ENCODE assay signal across 20 cellular contexts in the genomic region with DNA sequence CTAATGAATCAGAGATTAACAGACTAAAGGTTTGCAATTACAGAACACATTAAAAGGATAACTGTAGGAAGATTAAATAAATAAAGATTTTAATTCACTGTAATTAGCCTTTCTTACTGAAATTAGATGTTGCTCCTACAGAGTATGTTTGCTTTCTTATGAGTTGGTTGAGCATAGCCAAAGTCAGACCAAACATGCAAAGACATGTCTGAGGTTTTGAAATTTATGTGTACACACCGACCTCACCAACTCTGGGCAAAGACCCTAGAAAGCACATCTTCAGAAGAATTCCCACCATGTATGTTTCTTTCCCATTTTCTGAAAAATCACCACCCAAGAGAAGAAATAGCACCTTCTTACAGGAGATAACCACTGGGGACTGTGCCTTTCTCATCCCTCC.
DNase-seq lines count a peak whose midpoint lies in the region; ATAC-seq, FAIRE-seq and TF ChIP-seq lines count a peak whose summit lies in the region.
"Had no signal": no experiment of that assay in that cellular context is flagged by ENCODE, and none has a peak within 500 bp of the region (broad histone marks: within the 10 kb centered on the region; RNA-seq: fewer than 3 reads in every experiment).

No MANE protein-coding gene starts in this region.

- no peak for TF ChIP-seq POLR2A in breast epithelium (IDR thresholded peaks at IDR 0.05)

- H3K9me1 ChIP-seq in keratinocyte (ENCODE audit: control insufficient read depth, extremely low read depth, insufficient read depth, low read length) = no peaks in the 10 kb centered on the region

- POLR2A ChIA-PET in MCF 10A (lab: Yijun Ruan, JAX) = no interaction called here
- POLR2A ChIA-PET in RWPE1 (lab: Yijun Ruan, JAX; ENCODE audit: low non-redundant PET) = no interaction called here
- POLR2A ChIA-PET in activated CD8-positive, alpha-beta T cell treated with anti-CD3 and anti-CD28 coated beads, Interleukin-2, amount 10 ng/mL, durations not matched to agents 7 days and 5 days (lab: Charles Lee) = no interaction called here

- TF ChIP-seq CTCF in MCF 10A (IDR thresholded peaks at IDR 0.05; ENCODE audit: unreplicated experiment) (no peak), breast epithelium (IDR thresholded peaks at IDR 0.05) (no peak), mammary epithelial cell (conservative IDR thresholded peaks at IDR 0.05 in 1 of 2, IDR thresholded peaks at IDR 0.05 in 1 of 2; ENCODE audit: extremely low read depth in 1 of 2, insufficient read depth in 1 of 2, low read depth in 1 of 2, low read length in 2 of 2) (peak in 1 of 2 donors; percentile 9), keratinocyte (optimal IDR thresholded peaks at IDR 0.05 in 1 of 3, IDR thresholded peaks at IDR 0.05 in 1 of 3, conservative IDR thresholded peaks at IDR 0.05 in 1 of 3; ENCODE audit: extremely low read depth in 1 of 3, insufficient read depth in 2 of 3, low read length in 3 of 3) (no peak), RWPE1 (conservative IDR thresholded peaks at IDR 0.05; ENCODE audit: low read depth) (no peak)

- H3K4me3 ChIP-seq in breast epithelium = no peak overlapping the region
- no peak overlapping the region for H3K4me3 ChIP-seq in mammary epithelial cell (replicated peaks in 1 of 3; ENCODE audit: insufficient read depth in 1 of 3, low read depth in 2 of 3, low read length in 3 of 3)
- H3K4me3 ChIP-seq in keratinocyte (ENCODE audit: control insufficient read depth in 2 of 3, extremely low read depth in 1 of 3, insufficient read depth in 2 of 3, low read depth in 1 of 3, low read length in 3 of 3) = no peak overlapping the region

- CTCF ChIA-PET in MCF 10A (lab: Yijun Ruan, JAX) (no interaction called here), mammary epithelial cell (lab: Charles Lee; ENCODE audit: low non-redundant PET) (no interaction called here), RWPE1 (lab: Yijun Ruan, JAX) (no interaction called here)
- CTCF ChIA-PET in activated CD8-positive, alpha-beta T cell treated with anti-CD3 and anti-CD28 coated beads, Interleukin-2, amount 10 ng/mL, durations not matched to agents 7 days and 5 days (lab: Charles Lee) = no interaction called here

- no peaks in the 10 kb centered on the region for H3K9me3 Mint-ChIP-seq in MCF 10A (ENCODE audit: unreplicated experiment)
- no peaks in the 10 kb centered on the region for H3K9me3 Mint-ChIP-seq in activated CD8-positive, alpha-beta T cell treated with anti-CD3 and anti-CD28 coated beads, Interleukin-2, amount 10 ng/mL, durations not matched to agents 7 days and 5 days (ENCODE audit: insufficient read depth)

- H3K79me2 ChIP-seq in mammary epithelial cell (ENCODE audit: insufficient read depth, low read length) (no peaks in the 10 kb centered on the region), keratinocyte (ENCODE audit: control insufficient read depth, insufficient read depth, low read length) (no peaks in the 10 kb centered on the region)

- in situ Hi-C loops in mammary epithelial cell (cut with MboI; ENCODE audit: low sequenced_read_pairs in 2 of 2) = no loop called here

- FAIRE-seq in keratinocyte (lab: Jason Lieb, UNC) = peak; percentile 75

- no peaks in the 10 kb centered on the region for H3K27me3 Mint-ChIP-seq in MCF 10A (ENCODE audit: insufficient read depth, unreplicated experiment)
- H3K27me3 Mint-ChIP-seq in activated CD8-positive, alpha-beta T cell treated with anti-CD3 and anti-CD28 coated beads, Interleukin-2, amount 10 ng/mL, durations not matched to agents 7 days and 5 days (ENCODE audit: low read depth) = no peaks in the 10 kb centered on the region
- H3K27me3 Mint-ChIP-seq: IgD-negative memory B cell had no signal

- H3K27ac Mint-ChIP-seq in MCF 10A (ENCODE audit: low read depth, unreplicated experiment) = peak overlapping the region; percentile 81
- H3K27ac Mint-ChIP-seq in activated CD8-positive, alpha-beta T cell treated with anti-CD3 and anti-CD28 coated beads, Interleukin-2, amount 10 ng/mL, durations not matched to agents 7 days and 5 days = no peak overlapping the region
- H3K27ac Mint-ChIP-seq: IgD-negative memory B cell had no signal

- no peaks in the 10 kb centered on the region for H3K27me3 ChIP-seq in breast epithelium
- H3K27me3 ChIP-seq in mammary epithelial cell (ENCODE audit: insufficient read depth, low read length) = no peaks in the 10 kb centered on the region
- no peaks in the 10 kb centered on the region for H3K27me3 ChIP-seq in keratinocyte (ENCODE audit: control insufficient read depth, extremely low read depth, insufficient read depth, low read length)
- H3K27me3 ChIP-seq: BE2C had no signal

- dilution Hi-C loops in mammary epithelial cell (cut with HindIII; ENCODE audit: low sequenced_read_pairs) (loop anchor here (5.0 kb wide), 1 partner anchor 71 kb away; no protein-coding TSS in a partner anchor), keratinocyte (cut with MboI; ENCODE audit: extremely low pct_ligation_motif_present, low sequenced_read_pairs) (no loop called here)

- H3K4me3 Mint-ChIP-seq in MCF 10A (ENCODE audit: unreplicated experiment) = no peak overlapping the region
- no peak overlapping the region for H3K4me3 Mint-ChIP-seq in activated CD8-positive, alpha-beta T cell treated with anti-CD3 and anti-CD28 coated beads, Interleukin-2, amount 10 ng/mL, durations not matched to agents 7 days and 5 days
- H3K4me3 Mint-ChIP-seq: IgD-negative memory B cell had no signal

- intact Hi-C loops in MCF 10A (cut with micrococcal nuclease) (no loop called here), breast epithelium (cut with DNase I; ENCODE audit: low total_unique reads) (no loop called here), mammary epithelial cell (cut with micrococcal nuclease) (no loop called here)

- H3K27ac ChIP-seq in breast epithelium = no peak overlapping the region
- no peak overlapping the region for H3K27ac ChIP-seq in mammary epithelial cell (ENCODE audit: insufficient read depth, low read depth, low read length)
- H3K27ac ChIP-seq in keratinocyte (ENCODE audit: control insufficient read depth, insufficient read depth, low read length) = no peak overlapping the region
- H3K27ac ChIP-seq in RWPE1 = no peak overlapping the region
- H3K27ac ChIP-seq: 22Rv1, KMS-11 had no signal

- 0% methylated on average over 1 of the region's 1 CpG for WGBS in mammary epithelial cell (ENCODE audit: low coverage, missing lambda C conversion rate)

- H3K9ac ChIP-seq in mammary epithelial cell (ENCODE audit: insufficient read depth, low read length) (no peak overlapping the region), keratinocyte (ENCODE audit: control insufficient read depth, extremely low read depth, insufficient read depth, low read length) (no peak overlapping the region)
- H3K9ac ChIP-seq: KMS-11 had no signal

- peak overlapping the region; percentile 69 for H2AFZ ChIP-seq in mammary epithelial cell (ENCODE audit: low read depth, low read length)
- H2AFZ ChIP-seq in keratinocyte (ENCODE audit: control insufficient read depth, low read length) = peak overlapping the region; percentile 68

- DNase-seq in DMS79 (lab: John Stamatoyannopoulos, UW) = peak; percentile 32
- no peak for DNase-seq in DMS79 treated with DMSO at 0.1 percent for 48 hours (lab: John Stamatoyannopoulos, UW)
- DNase-seq in MCF 10A (ENCODE audit: unreplicated experiment) = peak; percentile 12
- no peak for DNase-seq in breast epithelium (ENCODE audit: low spot score in 2 of 2)
- DNase-seq in mammary epithelial cell = peak; percentile 39
- no peak for DNase-seq in keratinocyte (ENCODE audit: low read depth, low spot score)
- no peak for DNase-seq in RWPE1 (ENCODE audit: low spot score)
- DNase-seq in activated CD8-positive, alpha-beta T cell treated with anti-CD3 and anti-CD28 coated beads, Interleukin-2, amount 10 ng/mL, durations not matched to agents 7 days and 5 days = no peak
- DNase-seq: ACHN, BE2C, GOT3, NCI-H1092, NCI-H345, NCI-H82, RPMI8226, SHP77, T-helper 1 cell had no signal

- no peak for ATAC-seq in activated CD8-positive, alpha-beta T cell treated with anti-CD3 and anti-CD28 coated beads, Interleukin-2, amount 10 ng/mL, durations not matched to agents 7 days and 5 days

- H3K36me3 Mint-ChIP-seq in MCF 10A (ENCODE audit: insufficient read depth, unreplicated experiment) = no peaks in the 10 kb centered on the region
- no peaks in the 10 kb centered on the region for H3K36me3 Mint-ChIP-seq in activated CD8-positive, alpha-beta T cell treated with anti-CD3 and anti-CD28 coated beads, Interleukin-2, amount 10 ng/mL, durations not matched to agents 7 days and 5 days (ENCODE audit: low read depth)
- H3K36me3 Mint-ChIP-seq: IgD-negative memory B cell had no signal

- H3K9me3 ChIP-seq in breast epithelium = no peaks in the 10 kb centered on the region
- no peaks in the 10 kb centered on the region for H3K9me3 ChIP-seq in mammary epithelial cell (replicated peaks; ENCODE audit: insufficient read depth, low read length)
- H3K9me3 ChIP-seq in keratinocyte (ENCODE audit: control insufficient read depth, low read depth, low read length) = no peaks in the 10 kb centered on the region
- H3K9me3 ChIP-seq: BE2C had no signal

- no peaks in the 10 kb centered on the region for H4K20me1 ChIP-seq in mammary epithelial cell (ENCODE audit: insufficient read depth, low read length)
- no peaks in the 10 kb centered on the region for H4K20me1 ChIP-seq in keratinocyte (ENCODE audit: control insufficient read depth, extremely low read depth, insufficient read depth, low read length)

- peak overlapping the region; percentile 26 for H3K4me2 ChIP-seq in mammary epithelial cell (ENCODE audit: insufficient read depth, low read depth, low read length)
- peak overlapping the region; percentile 4 for H3K4me2 ChIP-seq in keratinocyte (ENCODE audit: control insufficient read depth, extremely low read depth, insufficient read depth, low read depth, low read length)
- H3K4me2 ChIP-seq: KMS-11 had no signal

- BruUV-seq in MCF 10A (replicated peaks; lab: Mats Ljungman, UMichigan) (no TSS peak), mammary epithelial cell (replicated peaks; lab: Mats Ljungman, UMichigan) (no TSS peak)

- H3K4me1 ChIP-seq in breast epithelium = no peaks in the 10 kb centered on the region
- peaks cover 22% of the 10 kb centered on the region for H3K4me1 ChIP-seq in mammary epithelial cell (ENCODE audit: insufficient read depth, low read length)
- H3K4me1 ChIP-seq in keratinocyte (ENCODE audit: control insufficient read depth, extremely low read depth, insufficient read depth, low read length) = peaks cover 24% of the 10 kb centered on the region
- H3K4me1 ChIP-seq: BE2C had no signal

- peaks cover 33% of the 10 kb centered on the region for H3K4me1 Mint-ChIP-seq in MCF 10A (ENCODE audit: insufficient read depth, unreplicated experiment)
- H3K4me1 Mint-ChIP-seq in activated CD8-positive, alpha-beta T cell treated with anti-CD3 and anti-CD28 coated beads, Interleukin-2, amount 10 ng/mL, durations not matched to agents 7 days and 5 days (ENCODE audit: low read depth) = no peaks in the 10 kb centered on the region
- H3K4me1 Mint-ChIP-seq: IgD-negative memory B cell had no signal

- no peaks in the 10 kb centered on the region for H3K36me3 ChIP-seq in breast epithelium
- H3K36me3 ChIP-seq in mammary epithelial cell (ENCODE audit: insufficient read depth, low read length) = no peaks in the 10 kb centered on the region
- H3K36me3 ChIP-seq in keratinocyte (ENCODE audit: control insufficient read depth in 2 of 2, extremely low read depth in 1 of 2, insufficient read depth in 2 of 2, low read length in 2 of 2) = no peaks in the 10 kb centered on the region
- H3K36me3 ChIP-seq: BE2C had no signal

Comparison
In these comparisons a context has a peak if more than half of its experiments do, and no peak if none do; other contexts are left out.
1. DNase-seq: peak in DMS79 (single experiment), MCF 10A (single experiment) and mammary epithelial cell (single experiment); none in DMS79 treated with DMSO at 0.1 percent for 48 hours (single experiment), breast epithelium (0 of 2), keratinocyte (single experiment), RWPE1 (single experiment) and activated CD8-positive, alpha-beta T cell treated with anti-CD3 and anti-CD28 coated beads, Interleukin-2, amount 10 ng/mL, durations not matched to agents 7 days and 5 days (single experiment).